Comparison of ENCODE assay signal across 20 cellular contexts in genomic region chr11:76329983-76330382, GRCh38. TPM values are rescaled to one million over a fixed set of nuclear protein-coding genes. Genes with fewer than 3 reads are reported as not detected.
A peak's percentile ranks its signal among the peaks of the same experiment; 100 is the strongest.
DNase-seq lines count a peak whose midpoint lies in the region; ATAC-seq and TF ChIP-seq lines count a peak whose summit lies in the region.
"Had no signal": no experiment of that assay in that cellular context is flagged by ENCODE, and none has a peak within 500 bp of the region (broad histone marks: within the 10 kb centered on the region; RNA-seq: fewer than 3 reads in every experiment).

No MANE protein-coding gene starts in this region.

- no peak overlapping the region for H2BK5ac ChIP-seq in trophoblast cell (ENCODE audit: low read depth, low read length, poor library complexity)

- DNase-seq in H7 (peak; percentile 68), SJCRH30 (peak; percentile 55 to 69), left kidney (ENCODE audit: low read depth, low spot score) (peak; percentile 46), trophoblast cell (no peak), esophagus muscularis mucosa (ENCODE audit: extremely low spot score) (no peak)
- DNase-seq: activated CD4-positive, alpha-beta T cell treated with anti-CD3 and anti-CD28 coated beads, Interleukin-2, amount 10 ng/mL, durations not matched to agents 7 days and 5 days; activated naive CD4-positive, alpha-beta T cell treated with anti-CD3 and anti-CD28 coated beads, Interleukin-2, amount 10 ng/mL, durations not matched to agents 7 days and 5 days; anterior cingulate cortex; Karpas-422; left colon; midbrain; natural killer cell; NCI-H187 treated with DMSO at 0.1 percent for 48 hours; NCI-H524 treated with DMSO at 0.1 percent for 48 hours; right lobe of liver had no signal

- H3K36me3 ChIP-seq in H7 (replicated peaks; ENCODE audit: control insufficient read depth, insufficient read depth, low read length) = no peaks in the 10 kb centered on the region
- H3K36me3 ChIP-seq in SJCRH30 = no peaks in the 10 kb centered on the region
- no peaks in the 10 kb centered on the region for H3K36me3 ChIP-seq in trophoblast cell (ENCODE audit: control insufficient read depth in 1 of 2, insufficient read depth in 2 of 2, low read length in 2 of 2)
- no peaks in the 10 kb centered on the region for H3K36me3 ChIP-seq in esophagus muscularis mucosa
- H3K36me3 ChIP-seq: right lobe of liver had no signal

- H4K8ac ChIP-seq in trophoblast cell (ENCODE audit: low read depth, low read length) = no peak overlapping the region

- no peak overlapping the region for H3K14ac ChIP-seq in trophoblast cell (ENCODE audit: low read length)

- H3K23ac ChIP-seq in trophoblast cell (ENCODE audit: low read length) = no peak overlapping the region

- H3K27me3 ChIP-seq in H7 (ENCODE audit: control insufficient read depth, insufficient read depth, low read length) (no peaks in the 10 kb centered on the region; the same call in 1 of the 2 replicates), SJCRH30 (no peaks in the 10 kb centered on the region), trophoblast cell (ENCODE audit: insufficient read depth, low read length) (no peaks in the 10 kb centered on the region), esophagus muscularis mucosa (no peaks in the 10 kb centered on the region)
- H3K27me3 ChIP-seq: right lobe of liver had no signal

- H3K79me1 ChIP-seq in trophoblast cell (ENCODE audit: low read length) = peaks cover 2% of the 10 kb centered on the region

- H3K27ac ChIP-seq in SJCRH30 (no peak overlapping the region), trophoblast cell (ENCODE audit: low read depth, low read length) (peak overlapping the region; percentile 46), esophagus muscularis mucosa (replicated peaks in 1 of 4) (no peak overlapping the region)
- H3K27ac ChIP-seq: parathyroid adenoma, right lobe of liver had no signal

- no peak for TF ChIP-seq EP300 in esophagus muscularis mucosa (IDR thresholded peaks at IDR 0.05)

- TF ChIP-seq POLR2A in esophagus muscularis mucosa (IDR thresholded peaks at IDR 0.05; ENCODE audit: low read depth) = no peak

- H3K4me2 ChIP-seq in trophoblast cell (ENCODE audit: low read length) = peak overlapping the region; percentile 6

- no peaks in the 10 kb centered on the region for H3K9me3 ChIP-seq in SJCRH30 (replicated peaks)
- H3K9me3 ChIP-seq in trophoblast cell (ENCODE audit: insufficient read depth, low read depth, low read length) = peaks cover 7% of the 10 kb centered on the region
- peaks cover 0 to 3% (median 0%) of the 10 kb centered on the region in 4 donors for H3K9me3 ChIP-seq in esophagus muscularis mucosa
- H3K9me3 ChIP-seq: right lobe of liver had no signal

- peak overlapping the region; percentile 23 for H2AFZ ChIP-seq in trophoblast cell (ENCODE audit: insufficient read depth, low read length, poor library complexity)
- H2AFZ ChIP-seq: parathyroid adenoma had no signal

- intact Hi-C loops in esophagus muscularis mucosa (cut with DNase I) = no loop called here

- H4K12ac ChIP-seq in trophoblast cell (ENCODE audit: low read depth, low read length) = no peak overlapping the region

- no peak overlapping the region for H2AK5ac ChIP-seq in trophoblast cell (ENCODE audit: low read length)

- H3K4ac ChIP-seq in trophoblast cell (ENCODE audit: low read depth, low read length) = no peak overlapping the region

- ATAC-seq in HG03097 (IDR thresholded peaks at IDR 0.05; ENCODE audit: low FRiP score, unreplicated experiment) = no peak
- no peak for ATAC-seq in HG03460 (IDR thresholded peaks at IDR 0.05; ENCODE audit: unreplicated experiment)
- no peak for ATAC-seq in HG02840 (IDR thresholded peaks at IDR 0.05; ENCODE audit: low FRiP score, unreplicated experiment)
- ATAC-seq: left colon, natural killer cell, SK-N-SH treated with all-trans-retinoic acid at 6 μM for 48 hours had no signal

- H3K4me1 ChIP-seq in SJCRH30 (no peaks in the 10 kb centered on the region), trophoblast cell (ENCODE audit: control insufficient read depth in 1 of 2, insufficient read depth in 2 of 2, low read length in 2 of 2) (peaks cover 13 to 16% of the 10 kb centered on the region in 2 experiments), esophagus muscularis mucosa (peaks cover 0 to 7% (median 0%) of the 10 kb centered on the region in 4 donors)
- H3K4me1 ChIP-seq: parathyroid adenoma, right lobe of liver had no signal

- WGBS in trophoblast cell (ENCODE audit: extremely low coverage, insufficient coverage, insufficient read length) = no CpG with 5 or more reads among the region's 4 CpGs
- 92% methylated on average over 4 of the region's 4 CpGs for WGBS in esophagus muscularis mucosa

- H3K9ac ChIP-seq in trophoblast cell (ENCODE audit: low read length) = no peak overlapping the region
- H3K9ac ChIP-seq: parathyroid adenoma had no signal

- no peak for TF ChIP-seq CTCF in esophagus muscularis mucosa (IDR thresholded peaks at IDR 0.05)

- no peak overlapping the region for H3K18ac ChIP-seq in trophoblast cell (ENCODE audit: low read length)

- H2BK120ac ChIP-seq in trophoblast cell (ENCODE audit: insufficient read depth, low read length, poor library complexity) = peak overlapping the region; percentile 13

- no peak overlapping the region for H2BK12ac ChIP-seq in trophoblast cell (ENCODE audit: low read length)

- peak overlapping the region; percentile 17 for H4K91ac ChIP-seq in trophoblast cell (ENCODE audit: low read depth, low read length)

- no peaks in the 10 kb centered on the region for H3K79me2 ChIP-seq in trophoblast cell (ENCODE audit: control insufficient read depth, insufficient read depth, low read length, poor library complexity)
- H3K79me2 ChIP-seq: parathyroid adenoma had no signal

- H3K4me3 ChIP-seq in H7 (ENCODE audit: insufficient read depth, low read depth, low read length) = no peak overlapping the region
- H3K4me3 ChIP-seq in SJCRH30 = no peak overlapping the region
- no peak overlapping the region for H3K4me3 ChIP-seq in trophoblast cell (ENCODE audit: low read depth, low read length)
- no peak overlapping the region for H3K4me3 ChIP-seq in esophagus muscularis mucosa
- H3K4me3 ChIP-seq: right lobe of liver had no signal

RNA-seq across cellular contexts. Expression of gene THAP12, which starts 50.9 kb away (rescaled TPM):
- total RNA-seq in H7 (2014; rRNA removed; shearing (Covaris generic)) = 27.0 and 37.0 TPM in 2 replicates
- total RNA-seq in SJCRH30 (2014; rRNA removed; shearing (Covaris generic)) = 76.4 and 88.2 TPM in 2 replicates
- 37.8 and 38.6 TPM in 2 replicates for polyA plus RNA-seq in trophoblast cell (2013)
- total RNA-seq in esophagus muscularis mucosa = 10 to 100 TPM; 20.7 to 28.8 (median 27.0) TPM

RNA-seq across cellular contexts. Expression of gene GVQW3, which starts 51.1 kb away (rescaled TPM):
- 4.0 and 5.7 TPM in 2 replicates for total RNA-seq in H7 (2014; rRNA removed; shearing (Covaris generic))
- 5.9 and 8.5 TPM in 2 replicates for total RNA-seq in SJCRH30 (2014; rRNA removed; shearing (Covaris generic))
- polyA plus RNA-seq in trophoblast cell (2013) = 1.1 and 1.3 TPM in 2 replicates
- total RNA-seq in esophagus muscularis mucosa = 1 to 10 TPM in 2 of 4 donors, under 1 TPM in 2; 0.50 to 1.6 (median 1.0) TPM

Comparison
In these comparisons a context has a peak if more than half of its experiments do, and no peak if none do; other contexts are left out.
1. DNase-seq: peak in H7 (single experiment), SJCRH30 (2 of 2) and left kidney (single experiment); none in trophoblast cell (0 of 2) and esophagus muscularis mucosa (single experiment).